ENCODE assay signal across 23 cellular contexts in genomic region chr3:150277444-150277843, GRCh38.
"Had no signal": no experiment of that assay in that cellular context is flagged by ENCODE, and none has a peak within 500 bp of the region (broad histone marks: within the 10 kb centered on the region; RNA-seq: fewer than 3 reads in every experiment).

No MANE protein-coding gene starts in this region.

- H2AFZ ChIP-seq: parathyroid adenoma had no signal

- H3K9me3 ChIP-seq: spleen, tibial nerve had no signal

- H3K9ac ChIP-seq: parathyroid adenoma had no signal

- H3K4me1 ChIP-seq: foreskin keratinocyte, heart right ventricle, parathyroid adenoma, spleen, tibial nerve had no signal

- H3K27ac Mint-ChIP-seq: activated CD4-positive, alpha-beta memory T cell treated with anti-CD3 and anti-CD28 coated beads, Interleukin-2, amount 10 ng/mL, durations not matched to agents 7 days and 5 days; activated CD4-positive, alpha-beta T cell treated with anti-CD3 and anti-CD28 coated beads, Interleukin-2, amount 10 ng/mL, durations not matched to agents 7 days and 5 days; activated T-cell treated with anti-CD3 and anti-CD28 coated beads, Interleukin-2, amount 50 U/mL, for 24 hours; memory B cell; T-helper 17 cell had no signal

- FAIRE-seq: astrocyte, urothelium cell line had no signal

- H3K36me3 Mint-ChIP-seq: memory B cell had no signal

- H3K27ac ChIP-seq: brain microvascular endothelial cell, foreskin keratinocyte, heart right ventricle, parathyroid adenoma, spleen, tibial nerve had no signal

- H3K79me2 ChIP-seq: parathyroid adenoma had no signal

- H3K36me3 ChIP-seq: brain microvascular endothelial cell, heart right ventricle, spleen, tibial nerve had no signal

- H3K4me1 Mint-ChIP-seq: activated CD4-positive, alpha-beta memory T cell treated with anti-CD3 and anti-CD28 coated beads, Interleukin-2, amount 10 ng/mL, durations not matched to agents 7 days and 5 days; activated CD4-positive, alpha-beta T cell treated with anti-CD3 and anti-CD28 coated beads, Interleukin-2, amount 10 ng/mL, durations not matched to agents 7 days and 5 days; memory B cell; T-helper 17 cell had no signal

- H3K4me3 Mint-ChIP-seq: activated CD4-positive, alpha-beta memory T cell treated with anti-CD3 and anti-CD28 coated beads, Interleukin-2, amount 10 ng/mL, durations not matched to agents 7 days and 5 days; activated CD4-positive, alpha-beta T cell treated with anti-CD3 and anti-CD28 coated beads, Interleukin-2, amount 10 ng/mL, durations not matched to agents 7 days and 5 days; activated T-cell treated with anti-CD3 and anti-CD28 coated beads, Interleukin-2, amount 50 U/mL, for 24 hours; memory B cell; nephron progenitor cell; T-helper 17 cell had no signal

- ATAC-seq: esophagus mucosa, foreskin keratinocyte, heart right ventricle, right cardiac atrium, T-helper 17 cell had no signal

- H3K27me3 ChIP-seq: brain microvascular endothelial cell, foreskin keratinocyte, heart right ventricle, tibial nerve had no signal

- H3K4me3 ChIP-seq: heart right ventricle, spleen, tibial nerve had no signal

- DNase-seq: activated CD4-positive, alpha-beta memory T cell treated with anti-CD3 and anti-CD28 coated beads, Interleukin-2, amount 10 ng/mL, durations not matched to agents 7 days and 5 days; activated CD4-positive, alpha-beta T cell treated with anti-CD3 and anti-CD28 coated beads, Interleukin-2, amount 10 ng/mL, durations not matched to agents 7 days and 5 days; activated CD4-positive, CD25-positive, alpha-beta regulatory T cell treated with anti-CD3 and anti-CD28 coated beads, Interleukin-2, amount 50 U/mL, for 72 hours; activated CD8-positive, alpha-beta memory T cell treated with anti-CD3 and anti-CD28 coated beads, Interleukin-2, amount 50 U/mL, for 48 hours; activated gamma-delta T cell treated with Interleukin-2 at 50 U/mL for 16 hours; activated naive CD4-positive, alpha-beta T cell treated with anti-CD3 and anti-CD28 coated beads, Interleukin-2, amount 50 U/mL, for 16 hours; activated T-cell treated with anti-CD3 and anti-CD28 coated beads, Interleukin-2, amount 50 U/mL, for 24 hours; amniotic stem cell; brain microvascular endothelial cell; foreskin keratinocyte; heart right ventricle; nephron progenitor cell; right cardiac atrium; spleen; stimulated activated naive CD4-positive, alpha-beta T cell; T-helper 17 cell; T1000 had no signal

- H3K9me3 Mint-ChIP-seq: activated CD4-positive, alpha-beta memory T cell treated with anti-CD3 and anti-CD28 coated beads, Interleukin-2, amount 10 ng/mL, durations not matched to agents 7 days and 5 days; activated CD4-positive, alpha-beta T cell treated with anti-CD3 and anti-CD28 coated beads, Interleukin-2, amount 10 ng/mL, durations not matched to agents 7 days and 5 days; activated T-cell treated with anti-CD3 and anti-CD28 coated beads, Interleukin-2, amount 50 U/mL, for 24 hours; memory B cell had no signal
